In genomic region chr1:10626781-10627410, GRCh38 we compare ENCODE assay signal across 17 cellular contexts.
"Had no signal": no experiment of that assay in that cellular context is flagged by ENCODE, and none has a peak within 500 bp of the region (broad histone marks: within the 10 kb centered on the region; RNA-seq: fewer than 3 reads in every experiment).

No MANE protein-coding gene starts in this region.

- DNase-seq: activated CD4-positive, alpha-beta memory T cell treated with anti-CD3 and anti-CD28 coated beads, Interleukin-2, amount 10 ng/mL, durations not matched to agents 7 days and 5 days; activated CD4-positive, alpha-beta T cell treated with anti-CD3 and anti-CD28 coated beads for 4 hours; activated T-cell treated with anti-CD3 and anti-CD28 coated beads, Interleukin-2, amount 50 U/mL, for 24 hours; amniotic stem cell; cerebellar nuclear complex; effector memory CD8-positive, alpha-beta T cell; gastrocnemius medialis; left cardiac atrium; midbrain; stimulated activated CD4-positive, alpha-beta T cell treated with anti-CD3 and anti-CD28 coated beads, Interleukin-2, amount 100 ng/mL, for 48 hours; T-helper 1 cell had no signal

- ATAC-seq: effector memory CD8-positive, alpha-beta T cell; gastrocnemius medialis; heart left ventricle; left cardiac atrium; WTC11 had no signal

- H3K27ac ChIP-seq: epithelial cell of prostate, gastrocnemius medialis, heart left ventricle, ovary had no signal

- H3K9me3 ChIP-seq: body of pancreas, gastrocnemius medialis, heart left ventricle, ovary had no signal

- H3K27me3 ChIP-seq: body of pancreas, gastrocnemius medialis, heart left ventricle, ovary had no signal

- H3K36me3 ChIP-seq: ovary had no signal

- H3K4me3 ChIP-seq: body of pancreas, gastrocnemius medialis, heart left ventricle, lung, ovary had no signal
